ENCODE assay signal across 28 cellular contexts in genomic region chr1:99669376-99669775, GRCh38. TPM values are rescaled to one million over a fixed set of nuclear protein-coding genes. Genes with fewer than 3 reads are reported as not detected.
"Had no signal": no experiment of that assay in that cellular context is flagged by ENCODE, and none has a peak within 500 bp of the region (broad histone marks: within the 10 kb centered on the region; RNA-seq: fewer than 3 reads in every experiment).

No MANE protein-coding gene starts in this region.

- H3K36me3 ChIP-seq: cardiac muscle cell, neutrophil, ovary, spleen had no signal

- H3K27me3 Mint-ChIP-seq: progenitor cell of endocrine pancreas had no signal

- H3K4me3 ChIP-seq: body of pancreas, cardiac muscle cell, lung, mucosa of descending colon, ovary, spleen, testis had no signal

- H3K27ac ChIP-seq: body of pancreas, cardiac muscle cell, neutrophil, spleen, WERI-Rb-1 had no signal

- DNase-seq: activated CD4-positive, alpha-beta T cell treated with anti-CD3 and anti-CD28 coated beads for 48 hours; activated CD4-positive, alpha-beta T cell treated with anti-CD3 and anti-CD28 coated beads, Interleukin-2, amount 50 U/mL, for 48 hours; activated CD8-positive, alpha-beta memory T cell treated with anti-CD3 and anti-CD28 coated beads for 24 hours; activated effector memory CD4-positive, alpha-beta T cell treated with Interleukin-2 at 50 U/mL for 16 hours; activated naive CD4-positive, alpha-beta T cell treated with Interleukin-2 at 50 U/mL for 16 hours; aorta; body of pancreas; cortex of kidney; effector memory CD8-positive, alpha-beta T cell; erythroblast; mucosa of descending colon; ovary; spleen; stimulated activated naive CD4-positive, alpha-beta T cell treated with Interleukin-2 at 50 U/mL for 16 hours; SW 1271; T-helper 9 cell; testis; trophoblast cell; WERI-Rb-1 had no signal

- H3K36me3 Mint-ChIP-seq: activated naive CD8-positive, alpha-beta T cell; natural killer cell treated with Interleukin-12 subunit alpha and Interleukin-12 subunit beta and Interleukin-15 and Interleukin-18, amount 100 ng/mL, for 72 hours had no signal

- H3K4me3 Mint-ChIP-seq: activated naive CD8-positive, alpha-beta T cell; effector memory CD8-positive, alpha-beta T cell; natural killer cell treated with Interleukin-12 subunit alpha and Interleukin-12 subunit beta and Interleukin-15 and Interleukin-18, amount 100 ng/mL, for 72 hours; T-helper 1 cell treated with Interleukin-12 subunit alpha and Interleukin-12 subunit beta and Interleukin-4 antibody, amounts not matched to agents 30 μg/mL and 1 μg/mL, for 36 hours had no signal

- H3K27ac Mint-ChIP-seq: activated naive CD8-positive, alpha-beta T cell; effector memory CD8-positive, alpha-beta T cell; natural killer cell treated with Interleukin-12 subunit alpha and Interleukin-12 subunit beta and Interleukin-15 and Interleukin-18, amount 100 ng/mL, for 72 hours; progenitor cell of endocrine pancreas; T-helper 1 cell treated with Interleukin-12 subunit alpha and Interleukin-12 subunit beta and Interleukin-4 antibody, amounts not matched to agents 30 μg/mL and 1 μg/mL, for 36 hours had no signal

- ATAC-seq: activated CD4-positive, CD25-positive, alpha-beta regulatory T cell treated with anti-CD3 and anti-CD28 coated beads, Interleukin-2, amount 50 U/mL, for 24 hours; body of pancreas; effector memory CD8-positive, alpha-beta T cell; left lobe of liver; mucosa of descending colon; natural killer cell treated with Interleukin-12 subunit alpha and Interleukin-12 subunit beta and Interleukin-15 and Interleukin-18, amount 100 ng/mL, for 72 hours had no signal

- H3K9me3 ChIP-seq: body of pancreas, mucosa of descending colon, neutrophil, ovary, spleen, testis had no signal

- H3K27me3 ChIP-seq: body of pancreas, cardiac muscle cell, neutrophil, ovary, spleen, testis had no signal

- H3K9me3 Mint-ChIP-seq: effector memory CD8-positive, alpha-beta T cell; natural killer cell treated with Interleukin-12 subunit alpha and Interleukin-12 subunit beta and Interleukin-15 and Interleukin-18, amount 100 ng/mL, for 72 hours; T-helper 1 cell treated with Interleukin-12 subunit alpha and Interleukin-12 subunit beta and Interleukin-4 antibody, amounts not matched to agents 30 μg/mL and 1 μg/mL, for 36 hours had no signal

RNA-seq across cellular contexts. Expression of gene PALMD, which starts 23.5 kb away (rescaled TPM):
- total RNA-seq: natural killer cell treated with Interleukin-12 subunit alpha and Interleukin-12 subunit beta and Interleukin-15 and Interleukin-18, amount 100 ng/mL, for 72 hours had no signal
